ENCODE assay signal across 9 cellular contexts in the genomic region with DNA sequence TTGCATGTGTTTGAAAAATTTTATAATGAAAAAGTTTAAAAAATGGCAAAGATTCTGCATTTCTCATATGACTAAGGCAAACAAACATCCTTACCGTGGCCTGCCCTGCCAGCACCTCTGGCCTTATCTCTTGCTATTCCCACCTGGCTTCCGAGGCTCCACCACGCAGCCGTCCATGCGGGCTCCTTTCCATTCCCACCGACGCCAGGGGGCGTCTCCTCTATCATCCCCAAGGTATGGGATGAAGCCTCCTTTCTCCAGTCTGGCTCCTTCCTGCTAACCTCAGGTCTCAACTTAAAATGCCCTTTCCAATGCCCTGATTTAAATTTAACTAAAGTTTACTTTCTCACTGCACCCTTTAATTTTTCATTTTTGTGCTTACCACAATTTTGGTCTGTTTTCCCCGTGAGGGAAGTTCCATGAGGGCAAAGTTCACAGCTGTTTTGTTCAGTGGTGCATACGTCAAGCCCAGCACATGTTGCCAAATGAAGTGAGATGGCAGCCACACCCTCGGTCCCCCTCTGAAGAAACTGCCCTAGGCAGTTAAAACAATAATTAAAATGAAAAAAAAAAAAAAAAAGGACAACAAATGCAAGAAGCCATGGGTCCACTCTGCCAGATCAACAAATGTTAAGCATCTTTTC. TPM values are rescaled to one million over a fixed set of nuclear protein-coding genes. Genes with fewer than 3 reads are reported as not detected.
DNase-seq lines count a peak whose midpoint lies in the region; TF ChIP-seq lines count a peak whose summit lies in the region.
"Had no signal": no experiment of that assay in that cellular context is flagged by ENCODE, and none has a peak within 500 bp of the region (broad histone marks: within the 10 kb centered on the region; RNA-seq: fewer than 3 reads in every experiment).

No MANE protein-coding gene starts in this region.

- no peaks in the 10 kb centered on the region for H3K4me1 ChIP-seq in uterus

- H3K27me3 ChIP-seq in uterus: no peaks in the 10 kb centered on the region

- no peak for TF ChIP-seq POLR2A in uterus (IDR thresholded peaks at IDR 0.05)

- H3K4me3 ChIP-seq in uterus: no peak overlapping the region

- peaks cover 2% of the 10 kb centered on the region for H3K27me3 Mint-ChIP-seq in activated T-cell treated with anti-CD3 and anti-CD28 coated beads, Interleukin-2, amount 50 U/mL, for 24 hours

- H3K4me3 Mint-ChIP-seq in activated T-cell treated with anti-CD3 and anti-CD28 coated beads, Interleukin-2, amount 50 U/mL, for 24 hours: no peak overlapping the region
- H3K4me3 Mint-ChIP-seq: T-helper 1 cell treated with Interleukin-12 subunit alpha and Interleukin-12 subunit beta and Interleukin-4 antibody, amounts not matched to agents 30 μg/mL and 1 μg/mL, for 36 hours had no signal

- H3K9me3 Mint-ChIP-seq in activated T-cell treated with anti-CD3 and anti-CD28 coated beads, Interleukin-2, amount 50 U/mL, for 24 hours: peaks cover 11% of the 10 kb centered on the region

- H3K9me3 ChIP-seq in uterus: no peaks in the 10 kb centered on the region

- intact Hi-C loops in uterus (cut with DNase I; ENCODE audit: low total_unique reads): no loop called here

- no peaks in the 10 kb centered on the region for H3K36me3 ChIP-seq in uterus

- DNase-seq in NCI-H187 (lab: John Stamatoyannopoulos, UW) (peak; percentile 35 to 36), NCI-H187 treated with DMSO at 0.1 percent for 48 hours (lab: John Stamatoyannopoulos, UW) (no peak), NCI-H146 (lab: John Stamatoyannopoulos, UW) (peak; percentile 72), islet precursor cell (peak; percentile 90), uterus (no peak), NCI-H2196 (lab: John Stamatoyannopoulos, UW; ENCODE audit: unreplicated experiment) (no peak)
- DNase-seq in activated T-cell treated with anti-CD3 and anti-CD28 coated beads, Interleukin-2, amount 50 U/mL, for 24 hours: peak; percentile 54
- DNase-seq in stimulated activated naive CD4-positive, alpha-beta T cell treated with Interleukin-2 at 50 U/mL for 16 hours (lab: John Stamatoyannopoulos, UW): no peak

- H3K4me1 Mint-ChIP-seq in activated T-cell treated with anti-CD3 and anti-CD28 coated beads, Interleukin-2, amount 50 U/mL, for 24 hours (ENCODE audit: low read depth): peaks cover 5% of the 10 kb centered on the region

- H3K27ac ChIP-seq in uterus: no peak overlapping the region

- peak in 3 of 4 experiments; percentile 24 to 31 (median 27) for TF ChIP-seq CTCF in uterus (IDR thresholded peaks at IDR 0.05)

- no peak overlapping the region for H3K27ac Mint-ChIP-seq in activated T-cell treated with anti-CD3 and anti-CD28 coated beads, Interleukin-2, amount 50 U/mL, for 24 hours
- H3K27ac Mint-ChIP-seq: T-helper 1 cell treated with Interleukin-12 subunit alpha and Interleukin-12 subunit beta and Interleukin-4 antibody, amounts not matched to agents 30 μg/mL and 1 μg/mL, for 36 hours had no signal

- no peaks in the 10 kb centered on the region for H3K36me3 Mint-ChIP-seq in activated T-cell treated with anti-CD3 and anti-CD28 coated beads, Interleukin-2, amount 50 U/mL, for 24 hours (ENCODE audit: low read depth)

RNA-seq across cellular contexts. Expression of gene SDK2, which starts 13.3 kb away (rescaled TPM):
- total RNA-seq in uterus: 1 to 10 TPM in 2 of 4 donors, not detected in 2; 1.1 to 5.0 TPM

Comparison
In these comparisons a context has a peak if more than half of its experiments do, and no peak if none do; other contexts are left out.
1. DNase-seq: peak in NCI-H187 (2 of 2), NCI-H146 (single experiment), activated T-cell treated with anti-CD3 and anti-CD28 coated beads, Interleukin-2, amount 50 U/mL, for 24 hours (single experiment) and islet precursor cell (single experiment); none in NCI-H187 treated with DMSO at 0.1 percent for 48 hours (single experiment), uterus (0 of 2), NCI-H2196 (single experiment) and stimulated activated naive CD4-positive, alpha-beta T cell treated with Interleukin-2 at 50 U/mL for 16 hours (single experiment).